Comparison of ENCODE assay signal across 16 cellular contexts in genomic region chr1:173920868-173921267, GRCh38. TPM values are rescaled to one million over a fixed set of nuclear protein-coding genes. Genes with fewer than 3 reads are reported as not detected.
DNase-seq lines count a peak whose midpoint lies in the region; TF ChIP-seq lines count a peak whose summit lies in the region.
"Had no signal": no experiment of that assay in that cellular context is flagged by ENCODE, and none has a peak within 500 bp of the region (broad histone marks: within the 10 kb centered on the region; RNA-seq: fewer than 3 reads in every experiment).

No MANE protein-coding gene starts in this region.

- no peak overlapping the region for H2BK5ac ChIP-seq in mesendoderm (ENCODE audit: low read length)

- H2AFZ ChIP-seq in Karpas-422 (ENCODE audit: low read length) = no peak overlapping the region

- H3K18ac ChIP-seq in mesendoderm (ENCODE audit: low read length) = no peak overlapping the region

- no peaks in the 10 kb centered on the region for H4K20me1 ChIP-seq in Karpas-422 (ENCODE audit: insufficient read depth, low read depth, low read length)

- H3K27ac ChIP-seq in Karpas-422 (ENCODE audit: low read length) (no peak overlapping the region), mesendoderm (ENCODE audit: low read depth, low read length) (no peak overlapping the region), thyroid gland (no peak overlapping the region)
- H3K27ac ChIP-seq: A549, C4-2B, HL-60 had no signal

- H4K8ac ChIP-seq in mesendoderm (ENCODE audit: low read depth, low read length) = no peak overlapping the region

- H3K9ac ChIP-seq in Karpas-422 (ENCODE audit: low read length) = no peak overlapping the region
- no peak overlapping the region for H3K9ac ChIP-seq in mesendoderm (ENCODE audit: low read length)

- H3K4me2 ChIP-seq in Karpas-422 (ENCODE audit: low read depth, low read length, poor library complexity, severe bottlenecking) = no peak overlapping the region
- no peak overlapping the region for H3K4me2 ChIP-seq in mesendoderm (ENCODE audit: low read length)
- H3K4me2 ChIP-seq: A549 had no signal

- TF ChIP-seq CTCF in thyroid gland (IDR thresholded peaks at IDR 0.05) = no peak

- no peak overlapping the region for H3K56ac ChIP-seq in mesendoderm (ENCODE audit: low read length)

- no peak overlapping the region for H3K23ac ChIP-seq in mesendoderm (ENCODE audit: low read length)

- no peaks in the 10 kb centered on the region for H3K9me2 ChIP-seq in Karpas-422 (replicated peaks; ENCODE audit: insufficient read depth, low read length)

- no peak for TF ChIP-seq POLR2A in thyroid gland (IDR thresholded peaks at IDR 0.05)

- H3K9me3 ChIP-seq in Karpas-422 (ENCODE audit: low read length) (no peaks in the 10 kb centered on the region), thyroid gland (no peaks in the 10 kb centered on the region)
- H3K9me3 ChIP-seq: A549, BE2C had no signal

- H3K27me3 ChIP-seq in Karpas-422 (ENCODE audit: low read length) = no peaks in the 10 kb centered on the region
- no peaks in the 10 kb centered on the region for H3K27me3 ChIP-seq in mesendoderm (ENCODE audit: insufficient read depth, low read length, poor library complexity)
- H3K27me3 ChIP-seq in thyroid gland = no peaks in the 10 kb centered on the region
- H3K27me3 ChIP-seq: BE2C had no signal

- DNase-seq in HT1080 (ENCODE audit: low read depth) (peak; percentile 23), Karpas-422 (peak; percentile 66), NCI-H69 (lab: John Stamatoyannopoulos, UW) (peak; percentile 7), mesendoderm (peak; percentile 10), thyroid gland (no peak), OCI-M1 (lab: John Stamatoyannopoulos, UW) (no peak)
- DNase-seq: BE2C; CD4-positive, alpha-beta memory T cell; DMS79; HCEC 1CT; HFFc6 had no signal

- no peak overlapping the region for H2BK120ac ChIP-seq in mesendoderm (ENCODE audit: low read depth, low read length)

- H4K5ac ChIP-seq in mesendoderm (ENCODE audit: low read length) = no peak overlapping the region

- no peak overlapping the region for H2AK5ac ChIP-seq in mesendoderm (ENCODE audit: low read length)

- no CpG with 5 or more reads among the region's 5 CpGs for WGBS in mesendoderm (ENCODE audit: extremely low coverage, insufficient coverage, low lambda C conversion rate)
- 94 to 95% methylated on average over 5 of the region's 5 CpGs for WGBS in thyroid gland, 2 donors

- H3K79me2 ChIP-seq in Karpas-422 (ENCODE audit: low read length) (no peaks in the 10 kb centered on the region), mesendoderm (ENCODE audit: control insufficient read depth, insufficient read depth, low read length) (no peaks in the 10 kb centered on the region)

- intact Hi-C loops in thyroid gland (cut with DNase I) = no loop called here

- no peak overlapping the region for H3K4me3 ChIP-seq in Karpas-422 (ENCODE audit: low read length)
- no peak overlapping the region for H3K4me3 ChIP-seq in mesendoderm (ENCODE audit: low read length)
- H3K4me3 ChIP-seq in thyroid gland (replicated peaks in 1 of 3) = no peak overlapping the region
- H3K4me3 ChIP-seq: A549 had no signal

- no peaks in the 10 kb centered on the region for H3K79me1 ChIP-seq in mesendoderm (ENCODE audit: low read length)

- H3K4me1 ChIP-seq in Karpas-422 (ENCODE audit: low read length) (peaks cover 5% of the 10 kb centered on the region; the same call in 1 of the 2 replicates), mesendoderm (ENCODE audit: control insufficient read depth, low read depth, low read length) (no peaks in the 10 kb centered on the region), thyroid gland (peaks cover 9 to 14% of the 10 kb centered on the region in 2 donors)
- H3K4me1 ChIP-seq: BE2C had no signal

- H3K36me3 ChIP-seq in Karpas-422 (ENCODE audit: insufficient read depth, low read length) = no peaks in the 10 kb centered on the region
- H3K36me3 ChIP-seq in mesendoderm (ENCODE audit: control insufficient read depth, insufficient read depth, low read length) = no peaks in the 10 kb centered on the region
- no peaks in the 10 kb centered on the region for H3K36me3 ChIP-seq in thyroid gland
- H3K36me3 ChIP-seq: BE2C had no signal

- H3K4ac ChIP-seq in mesendoderm (ENCODE audit: low read depth, low read length) = no peak overlapping the region

- no peak overlapping the region for H2BK15ac ChIP-seq in mesendoderm (replicated peaks; ENCODE audit: low read depth)

RNA-seq across cellular contexts. Expression of gene SERPINC1, which starts 3.7 kb away (rescaled TPM):
- not detected in 2 replicates for total RNA-seq in HT1080 (2014; rRNA removed; shearing (Covaris generic))
- polyA plus RNA-seq in HT1080 (2015; cell fraction: cytosol; rRNA removed) = not detected in 2 replicates
- polyA plus RNA-seq in HT1080 (2015; cell fraction: nucleus; rRNA removed) = not detected in 2 replicates
- 0.26 TPM in 1 of 2 replicates, not detected in the other for total RNA-seq in Karpas-422 (2014; rRNA removed; shearing (Covaris generic); ENCODE audit: low replicate concordance)
- not detected for polyA plus RNA-seq in mesendoderm (2013, experiment 1 of 2)
- not detected for polyA plus RNA-seq in mesendoderm (2013, experiment 2 of 2)
- total RNA-seq in thyroid gland = not detected
- total RNA-seq: CD4-positive, alpha-beta memory T cell; G401; H4 had no signal
- polyA plus RNA-seq: CD4-positive, alpha-beta memory T cell had no signal

RNA-seq across cellular contexts. Expression of gene ZBTB37, which starts 52.7 kb away (rescaled TPM):
- 3.6 and 3.8 TPM in 2 replicates for total RNA-seq in HT1080 (2014; rRNA removed; shearing (Covaris generic))
- 1.4 and 1.6 TPM in 2 replicates for polyA plus RNA-seq in HT1080 (2015; cell fraction: cytosol; rRNA removed)
- polyA plus RNA-seq in HT1080 (2015; cell fraction: nucleus; rRNA removed) = 5.9 and 8.1 TPM in 2 replicates
- total RNA-seq in Karpas-422 (2014; rRNA removed; shearing (Covaris generic); ENCODE audit: low replicate concordance) = 9.7 and 15.8 TPM in 2 replicates
- 2.7 TPM for polyA plus RNA-seq in mesendoderm (2013, experiment 1 of 2)
- polyA plus RNA-seq in mesendoderm (2013, experiment 2 of 2) = 2.7 TPM
- total RNA-seq in thyroid gland = 10 to 100 TPM; 14.6 to 24.4 (median 17.3) TPM

RNA-seq across cellular contexts. Expression of gene GAS5, which starts 53.1 kb away (rescaled TPM):
- 409 and 619 TPM in 2 replicates for total RNA-seq in HT1080 (2014; rRNA removed; shearing (Covaris generic))
- 558 and 567 TPM in 2 replicates for polyA plus RNA-seq in HT1080 (2015; cell fraction: cytosol; rRNA removed)
- polyA plus RNA-seq in HT1080 (2015; cell fraction: nucleus; rRNA removed) = 1,555 and 1,779 TPM in 2 replicates
- total RNA-seq in Karpas-422 (2014; rRNA removed; shearing (Covaris generic); ENCODE audit: low replicate concordance) = 636 and 838 TPM in 2 replicates
- polyA plus RNA-seq in mesendoderm (2013, experiment 1 of 2) = 441 TPM
- polyA plus RNA-seq in mesendoderm (2013, experiment 2 of 2) = 415 TPM
- total RNA-seq in thyroid gland = 100 to 1,000 TPM; 162 to 625 (median 223) TPM

Comparison
In these comparisons a context has a peak if more than half of its experiments do, and no peak if none do; other contexts are left out.
1. DNase-seq: peak in HT1080 (single experiment), Karpas-422 (single experiment), NCI-H69 (single experiment) and mesendoderm (single experiment); none in thyroid gland (0 of 2) and OCI-M1 (single experiment).